ENCODE assay signal across 8 cellular contexts in genomic region chr1:150150511-150151021, GRCh38. TPM values are rescaled to one million over a fixed set of nuclear protein-coding genes. Genes with fewer than 3 reads are reported as not detected.
A peak's percentile ranks its signal among the peaks of the same experiment; 100 is the strongest.
DNase-seq lines count a peak whose midpoint lies in the region; ATAC-seq and TF ChIP-seq lines count a peak whose summit lies in the region.

No MANE protein-coding gene starts in this region.

- peak overlapping the region; percentile 90 for H3K27ac Mint-ChIP-seq in T-helper 1 cell treated with Interleukin-12 subunit alpha and Interleukin-12 subunit beta and Interleukin-4 antibody, amounts not matched to agents 30 μg/mL and 1 μg/mL, for 36 hours
- H3K27ac Mint-ChIP-seq in type B pancreatic cell, result peak overlapping the region; percentile 91

- no peaks in the 10 kb centered on the region for H3K9me3 ChIP-seq in mononuclear cell (ENCODE audit: low read depth, low read length)

- peaks cover 47% of the 10 kb centered on the region for H3K4me1 Mint-ChIP-seq in T-helper 1 cell treated with Interleukin-12 subunit alpha and Interleukin-12 subunit beta and Interleukin-4 antibody, amounts not matched to agents 30 μg/mL and 1 μg/mL, for 36 hours (ENCODE audit: low read depth)
- H3K4me1 Mint-ChIP-seq in type B pancreatic cell (ENCODE audit: unreplicated experiment), result peaks cover 36% of the 10 kb centered on the region

- H3K4me3 Mint-ChIP-seq in T-helper 1 cell treated with Interleukin-12 subunit alpha and Interleukin-12 subunit beta and Interleukin-4 antibody, amounts not matched to agents 30 μg/mL and 1 μg/mL, for 36 hours, result peak overlapping the region; percentile 90
- peak overlapping the region; percentile 94 for H3K4me3 Mint-ChIP-seq in type B pancreatic cell

- H3K27me3 ChIP-seq in mononuclear cell (ENCODE audit: insufficient read depth, low read length), result no peaks in the 10 kb centered on the region

- ATAC-seq in HG03095 (IDR thresholded peaks at IDR 0.05; ENCODE audit: unreplicated experiment), result no peak

- H3K4me3 ChIP-seq in choroid plexus epithelial cell (ENCODE audit: low read depth, low read length), result peak overlapping the region; percentile 67
- H3K4me3 ChIP-seq in mononuclear cell (ENCODE audit: low read length), result peak overlapping the region; percentile 98

- H3K4me1 ChIP-seq in mononuclear cell (ENCODE audit: insufficient read depth, low read length), result peaks cover 71% of the 10 kb centered on the region

- no peaks in the 10 kb centered on the region for H3K9me3 Mint-ChIP-seq in T-helper 1 cell treated with Interleukin-12 subunit alpha and Interleukin-12 subunit beta and Interleukin-4 antibody, amounts not matched to agents 30 μg/mL and 1 μg/mL, for 36 hours
- no peaks in the 10 kb centered on the region for H3K9me3 Mint-ChIP-seq in type B pancreatic cell

- H3K36me3 Mint-ChIP-seq in T-helper 1 cell treated with Interleukin-12 subunit alpha and Interleukin-12 subunit beta and Interleukin-4 antibody, amounts not matched to agents 30 μg/mL and 1 μg/mL, for 36 hours (ENCODE audit: low read depth), result peaks cover 45% of the 10 kb centered on the region
- peaks cover 25% of the 10 kb centered on the region for H3K36me3 Mint-ChIP-seq in type B pancreatic cell

- DNase-seq in NCI-H748 (lab: John Stamatoyannopoulos, UW; ENCODE audit: unreplicated experiment) (peak; percentile 55), NCI-H748 treated with DMSO at 0.1 percent for 48 hours (lab: John Stamatoyannopoulos, UW) (no peak), choroid plexus epithelial cell (ENCODE audit: low read depth) (no peak), type B pancreatic cell (ENCODE audit: extremely low spot score, unreplicated experiment) (peak; percentile 70), 8988T (no peak)

- TF ChIP-seq CTCF in choroid plexus epithelial cell (conservative IDR thresholded peaks at IDR 0.05; ENCODE audit: low read depth, low read length) (no peak), type B pancreatic cell (conservative IDR thresholded peaks at IDR 0.05) (no peak)

- H3K27me3 Mint-ChIP-seq in T-helper 1 cell treated with Interleukin-12 subunit alpha and Interleukin-12 subunit beta and Interleukin-4 antibody, amounts not matched to agents 30 μg/mL and 1 μg/mL, for 36 hours (ENCODE audit: low read depth), result peaks cover 32% of the 10 kb centered on the region
- no peaks in the 10 kb centered on the region for H3K27me3 Mint-ChIP-seq in type B pancreatic cell

RNA-seq across cellular contexts. Expression of gene PLEKHO1, which starts 0.8 kb away (rescaled TPM):
- total RNA-seq in mononuclear cell, result 80.9 TPM
- total RNA-seq in type B pancreatic cell (ENCODE audit: low replicate concordance), result 27.1 and 72.0 TPM in 2 replicates

Comparison
In these comparisons a context has a peak if more than half of its experiments do, and no peak if none do; other contexts are left out.
1. DNase-seq: peak in NCI-H748 (single experiment) and type B pancreatic cell (single experiment); none in NCI-H748 treated with DMSO at 0.1 percent for 48 hours (single experiment), choroid plexus epithelial cell (single experiment) and 8988T (single experiment).